1 cellular context compared by ENCODE assay signal in genomic region chr1:145985502-145986439, GRCh38.
A peak's percentile ranks its signal among the peaks of the same experiment; 100 is the strongest.
TF ChIP-seq lines count a peak whose summit lies in the region.

No MANE protein-coding gene starts in this region.

TF ChIP-seq in HepG2, 621 proteins besides CTCF, POLR2A, EP300 and RAD21 (continued from another document and continues in another):
- TF ChIP-seq ZBTB33 (CRISPR knock-in tag; IDR thresholded peaks at IDR 0.05), result no peak
- no peak for TF ChIP-seq ZNF616 (CRISPR knock-in tag; IDR thresholded peaks at IDR 0.05; ENCODE audit: low read depth)
- TF ChIP-seq ZFP62 (CRISPR knock-in tag; IDR thresholded peaks at IDR 0.05), result no peak
- no peak for TF ChIP-seq TRIM22 (IDR thresholded peaks at IDR 0.05)
- TF ChIP-seq GZF1 (CRISPR knock-in tag; IDR thresholded peaks at IDR 0.05), result no peak
- TF ChIP-seq ZNF576 (CRISPR knock-in tag; IDR thresholded peaks at IDR 0.05), result no peak
- no peak for TF ChIP-seq ZNF142 (CRISPR knock-in tag; IDR thresholded peaks at IDR 0.05)
- TF ChIP-seq ZNF432 (CRISPR knock-in tag; IDR thresholded peaks at IDR 0.05; ENCODE audit: borderline replicate concordance), result no peak
- TF ChIP-seq ZNF414 (CRISPR knock-in tag; IDR thresholded peaks at IDR 0.05), result no peak
- peak; percentile 14; the same call in 1 of the 2 replicates for TF ChIP-seq CEBPB (IDR thresholded peaks at IDR 0.05; ENCODE audit: borderline replicate concordance, low read depth, low read length)
- TF ChIP-seq ZNF674 (CRISPR knock-in tag; IDR thresholded peaks at IDR 0.05; ENCODE audit: low read depth), result no peak
- no peak for TF ChIP-seq ISL2 (CRISPR knock-in tag; IDR thresholded peaks at IDR 0.05)
- TF ChIP-seq HOXA7 (CRISPR knock-in tag; IDR thresholded peaks at IDR 0.05), result no peak
- TF ChIP-seq ZNF430 (CRISPR knock-in tag; IDR thresholded peaks at IDR 0.05), result no peak
- no peak for TF ChIP-seq ZNF335 (CRISPR knock-in tag; IDR thresholded peaks at IDR 0.05)
- no peak for TF ChIP-seq PHF20 (CRISPR knock-in tag; IDR thresholded peaks at IDR 0.05)
- no peak for TF ChIP-seq NR3C1 (CRISPR knock-in tag; IDR thresholded peaks at IDR 0.05)
- no peak for TF ChIP-seq CBFB (CRISPR knock-in tag; IDR thresholded peaks at IDR 0.05)
- TF ChIP-seq ZNF589 (CRISPR knock-in tag; conservative IDR thresholded peaks at IDR 0.05), result no peak
- TF ChIP-seq JDP2 (CRISPR knock-in tag; IDR thresholded peaks at IDR 0.05; ENCODE audit: borderline replicate concordance), result no peak
- no peak for TF ChIP-seq TBX3 (IDR thresholded peaks at IDR 0.05; ENCODE audit: borderline replicate concordance)
- no peak for TF ChIP-seq ZFP36L2 (CRISPR knock-in tag; IDR thresholded peaks at IDR 0.05)
- TF ChIP-seq SPEN (CRISPR knock-in tag; IDR thresholded peaks at IDR 0.05; ENCODE audit: low read depth), result no peak
- no peak for TF ChIP-seq PRDM10 (CRISPR knock-in tag; IDR thresholded peaks at IDR 0.05; ENCODE audit: low read depth)
- TF ChIP-seq ZNF775 (CRISPR knock-in tag; IDR thresholded peaks at IDR 0.05; ENCODE audit: borderline replicate concordance), result no peak
- TF ChIP-seq NKX3-1 (CRISPR knock-in tag; IDR thresholded peaks at IDR 0.05), result no peak
- no peak for TF ChIP-seq TEAD2 (CRISPR knock-in tag; IDR thresholded peaks at IDR 0.05)
- TF ChIP-seq HNRNPLL (IDR thresholded peaks at IDR 0.05; ENCODE audit: low read depth, low read length, poor library complexity, severe bottlenecking), result no peak
- TF ChIP-seq ZNF510 (CRISPR knock-in tag; IDR thresholded peaks at IDR 0.05; ENCODE audit: low read depth), result no peak
- TF ChIP-seq MBD4 (IDR thresholded peaks at IDR 0.05; ENCODE audit: borderline replicate concordance, low read length), result no peak
- TF ChIP-seq ZNF747 (CRISPR knock-in tag; IDR thresholded peaks at IDR 0.05; ENCODE audit: borderline replicate concordance), result no peak
- TF ChIP-seq ARID5B (CRISPR knock-in tag; IDR thresholded peaks at IDR 0.05), result peak; percentile 45; the same call in 1 of the 2 replicates
- TF ChIP-seq KAT8 (CRISPR knock-in tag; IDR thresholded peaks at IDR 0.05), result peak; percentile 35; the same call in 1 of the 2 replicates
- TF ChIP-seq ATF7-NPFF (CRISPR knock-in tag; IDR thresholded peaks at IDR 0.05; ENCODE audit: low read depth), result no peak
- TF ChIP-seq E2F5 (CRISPR knock-in tag; conservative IDR thresholded peaks at IDR 0.05), result no peak
- no peak for TF ChIP-seq SKIL (CRISPR knock-in tag; IDR thresholded peaks at IDR 0.05; ENCODE audit: borderline replicate concordance)
- TF ChIP-seq BRCA1 (CRISPR knock-in tag; IDR thresholded peaks at IDR 0.05), result no peak
- no peak for TF ChIP-seq ZNF235 (CRISPR knock-in tag; IDR thresholded peaks at IDR 0.05; ENCODE audit: borderline replicate concordance)
- TF ChIP-seq NR2C2 (CRISPR knock-in tag; IDR thresholded peaks at IDR 0.05; ENCODE audit: borderline replicate concordance), result no peak
- no peak for TF ChIP-seq FOXK2 (IDR thresholded peaks at IDR 0.05)
- peak; percentile 87 for TF ChIP-seq BCL6 (CRISPR knock-in tag; IDR thresholded peaks at IDR 0.05)
- no peak for TF ChIP-seq TBL1XR1 (IDR thresholded peaks at IDR 0.05; ENCODE audit: borderline replicate concordance, low read length, partially characterized antibody)
- TF ChIP-seq ZNF20 (CRISPR knock-in tag; IDR thresholded peaks at IDR 0.05), result no peak
- peak; percentile 19; the same call in 1 of the 2 replicates for TF ChIP-seq SAP130 (CRISPR knock-in tag; IDR thresholded peaks at IDR 0.05; ENCODE audit: low read depth)
- no peak for TF ChIP-seq ZNF121 (CRISPR knock-in tag; IDR thresholded peaks at IDR 0.05)
